Comparison of ENCODE assay signal across 9 cellular contexts in genomic region chr2:158179660-158180059, GRCh38.
A peak's percentile ranks its signal among the peaks of the same experiment; 100 is the strongest.
DNase-seq lines count a peak whose midpoint lies in the region; ATAC-seq and TF ChIP-seq lines count a peak whose summit lies in the region.
"Had no signal": no experiment of that assay in that cellular context is flagged by ENCODE, and none has a peak within 500 bp of the region (broad histone marks: within the 10 kb centered on the region; RNA-seq: fewer than 3 reads in every experiment).

No MANE protein-coding gene starts in this region.

- H3K27ac ChIP-seq in neural progenitor cell: no peak overlapping the region
- H3K27ac ChIP-seq: neutrophil had no signal

- peaks cover 7% of the 10 kb centered on the region for H3K4me1 ChIP-seq in neural progenitor cell

- H3K36me3 ChIP-seq in neural progenitor cell: no peaks in the 10 kb centered on the region
- H3K36me3 ChIP-seq: neutrophil had no signal

- DNase-seq in GM10266 (ENCODE audit: extremely low spot score) (peak; percentile 16), astrocyte of the spinal cord (ENCODE audit: low read depth, low spot score) (peak; percentile 42), neural progenitor cell (ENCODE audit: low spot score) (no peak), HPDE6-E6E7 (ENCODE audit: extremely low spot score) (no peak), COLO829 (ENCODE audit: low spot score) (no peak)
- DNase-seq in Jurkat, Clone E6-1 (ENCODE audit: low read depth, low spot score): peak; percentile 12
- DNase-seq in activated naive CD4-positive, alpha-beta T cell treated with anti-CD3 and anti-CD28 coated beads, Interleukin-2, amount 50 U/mL, for 16 hours: no peak

- peaks cover 2% of the 10 kb centered on the region for H3K27me3 Mint-ChIP-seq in neural progenitor cell (ENCODE audit: insufficient read depth, low read depth)

- peak; percentile 35 for TF ChIP-seq CTCF in GM10266 (IDR thresholded peaks at IDR 0.05; ENCODE audit: control insufficient read depth, insufficient read depth, low read depth, missing control alignments)
- TF ChIP-seq CTCF in astrocyte of the spinal cord (IDR thresholded peaks at IDR 0.05; ENCODE audit: low read depth, low read length): peak; percentile 37
- peak; percentile 46 for TF ChIP-seq CTCF in neural progenitor cell (IDR thresholded peaks at IDR 0.05)

- no peak overlapping the region for H3K4me3 Mint-ChIP-seq in neural progenitor cell

- H3K79me2 ChIP-seq in neural progenitor cell (ENCODE audit: low read depth): no peaks in the 10 kb centered on the region

- no peak overlapping the region for H3K4me2 ChIP-seq in neural progenitor cell

- in situ Hi-C loops in astrocyte of the spinal cord (cut with HindIII; ENCODE audit: low sequenced_read_pairs): no loop called here

- no peaks in the 10 kb centered on the region for H3K27me3 ChIP-seq in neural progenitor cell
- H3K27me3 ChIP-seq: neutrophil had no signal

- H3K36me3 Mint-ChIP-seq in neural progenitor cell: no peaks in the 10 kb centered on the region

- H3K4me3 ChIP-seq in Jurkat, Clone E6-1 (ENCODE audit: low read length): no peak overlapping the region
- H3K4me3 ChIP-seq in astrocyte of the spinal cord (ENCODE audit: low read depth, low read length) (no peak overlapping the region), neural progenitor cell (no peak overlapping the region)

- H3K9ac ChIP-seq in neural progenitor cell: no peak overlapping the region

- no peak overlapping the region for H3K27ac Mint-ChIP-seq in neural progenitor cell

- H2AFZ ChIP-seq in neural progenitor cell (replicated peaks): no peak overlapping the region

- no peaks in the 10 kb centered on the region for H3K9me3 Mint-ChIP-seq in neural progenitor cell

- no peaks in the 10 kb centered on the region for H3K9me3 ChIP-seq in neural progenitor cell (ENCODE audit: low read depth)
- H3K9me3 ChIP-seq: neutrophil had no signal

- no peak for ATAC-seq in HG02623 (IDR thresholded peaks at IDR 0.05; ENCODE audit: unreplicated experiment)

- H3F3A ChIP-seq in neural progenitor cell (ENCODE audit: low read depth): no peaks in the 10 kb centered on the region

- no peaks in the 10 kb centered on the region for H4K20me1 ChIP-seq in neural progenitor cell (ENCODE audit: low read depth)

- H3K4me1 Mint-ChIP-seq in neural progenitor cell: peaks cover 23% of the 10 kb centered on the region

Comparison
In these comparisons a context has a peak if more than half of its experiments do, and no peak if none do; other contexts are left out.
1. DNase-seq: peak in GM10266 (single experiment), Jurkat, Clone E6-1 (single experiment) and astrocyte of the spinal cord (single experiment); none in neural progenitor cell (single experiment), HPDE6-E6E7 (single experiment), COLO829 (single experiment) and activated naive CD4-positive, alpha-beta T cell treated with anti-CD3 and anti-CD28 coated beads, Interleukin-2, amount 50 U/mL, for 16 hours (single experiment).
2. Peak in every context shown above with its lines, with median percentiles within 50 percentile points of each other: CTCF ChIP-seq.